In the genomic region with DNA sequence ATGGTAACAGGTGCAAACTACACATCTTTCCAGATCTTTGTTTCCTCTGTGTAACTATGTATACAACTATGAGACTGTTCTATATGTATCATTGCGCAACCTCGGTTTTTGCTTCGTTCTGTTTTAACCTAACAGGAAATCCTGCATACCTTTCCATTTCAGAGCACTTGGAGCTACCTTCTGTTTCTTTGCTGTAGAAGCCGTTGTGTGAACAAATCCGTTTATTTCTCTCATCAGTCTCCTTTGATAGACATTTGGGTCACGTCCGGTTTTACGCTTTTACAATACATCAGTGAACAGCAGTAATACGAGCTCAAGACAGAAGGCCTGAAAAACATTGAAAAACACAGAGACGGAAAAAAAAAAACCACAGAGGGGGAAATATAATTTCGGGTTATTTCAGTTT, we compare ENCODE assay signal across 8 cellular contexts. TPM values are rescaled to one million over a fixed set of nuclear protein-coding genes. Genes with fewer than 3 reads are reported as not detected.
DNase-seq lines count a peak whose midpoint lies in the region; ATAC-seq and TF ChIP-seq lines count a peak whose summit lies in the region.

No MANE protein-coding gene starts in this region.

- no peaks in the 10 kb centered on the region for H3K36me3 ChIP-seq in thyroid gland

- H3K4me1 ChIP-seq in thyroid gland, result peaks cover 16 to 32% of the 10 kb centered on the region in 2 donors

- no peaks in the 10 kb centered on the region for H3K9me3 ChIP-seq in thyroid gland

- H3K27ac ChIP-seq in thyroid gland, result peak overlapping the region; percentile 65 to 87 (median 77)

- peak overlapping the region; percentile 94 for H3K27ac Mint-ChIP-seq in activated naive CD8-positive, alpha-beta T cell treated with anti-CD3 and anti-CD28 coated beads, Interleukin-2, amount 50 U/mL, for 24 hours

- WGBS in thyroid gland, 2 donors, result 8% methylated on average over 11 of the region's 11 CpGs

- peak; percentile 28 for DNase-seq in NCI-H82 (lab: John Stamatoyannopoulos, UW)
- no peak for DNase-seq in NCI-H82 treated with DMSO at 0.1 percent for 48 hours (lab: John Stamatoyannopoulos, UW; ENCODE audit: unreplicated experiment)
- peak; percentile 39 for DNase-seq in LHCN-M2 (ENCODE audit: low read depth)
- no peak for DNase-seq in activated naive CD8-positive, alpha-beta T cell treated with anti-CD3 and anti-CD28 coated beads, Interleukin-2, amount 50 U/mL, for 24 hours
- DNase-seq in left colon, result no peak
- no peak for DNase-seq in thyroid gland
- DNase-seq in Ammon's horn (ENCODE audit: low spot score), result no peak
- DNase-seq in cerebellar nuclear complex (lab: John Stamatoyannopoulos, UW), result no peak

- intact Hi-C loops in left colon (cut with DNase I, micrococcal nuclease), result no loop called here
- intact Hi-C loops in thyroid gland (cut with DNase I), result no loop called here

- no peak for TF ChIP-seq POLR2A in thyroid gland (IDR thresholded peaks at IDR 0.05)

- no peaks in the 10 kb centered on the region for H3K27me3 Mint-ChIP-seq in activated naive CD8-positive, alpha-beta T cell treated with anti-CD3 and anti-CD28 coated beads, Interleukin-2, amount 50 U/mL, for 24 hours

- H3K9me3 Mint-ChIP-seq in activated naive CD8-positive, alpha-beta T cell treated with anti-CD3 and anti-CD28 coated beads, Interleukin-2, amount 50 U/mL, for 24 hours, result no peaks in the 10 kb centered on the region

- ATAC-seq in activated naive CD8-positive, alpha-beta T cell treated with anti-CD3 and anti-CD28 coated beads, Interleukin-2, amount 50 U/mL, for 24 hours, result peak; percentile 2
- peak; percentile 23 for ATAC-seq in left colon

- no peaks in the 10 kb centered on the region for H3K36me3 Mint-ChIP-seq in activated naive CD8-positive, alpha-beta T cell treated with anti-CD3 and anti-CD28 coated beads, Interleukin-2, amount 50 U/mL, for 24 hours (ENCODE audit: low read depth)

- H3K4me3 ChIP-seq in thyroid gland (replicated peaks in 1 of 3), result peak overlapping the region in 2 of 3 donors; percentile 54 to 88

- no peak for TF ChIP-seq CTCF in thyroid gland (IDR thresholded peaks at IDR 0.05)

- no peaks in the 10 kb centered on the region for H3K27me3 ChIP-seq in thyroid gland

- peaks cover 64% of the 10 kb centered on the region for H3K4me1 Mint-ChIP-seq in activated naive CD8-positive, alpha-beta T cell treated with anti-CD3 and anti-CD28 coated beads, Interleukin-2, amount 50 U/mL, for 24 hours

- peak overlapping the region; percentile 97 for H3K4me3 Mint-ChIP-seq in activated naive CD8-positive, alpha-beta T cell treated with anti-CD3 and anti-CD28 coated beads, Interleukin-2, amount 50 U/mL, for 24 hours

RNA-seq across cellular contexts. Expression of a gene that starts 10.5 kb away (rescaled TPM):
- 183 and 197 TPM in 2 replicates for total RNA-seq in LHCN-M2 (2014; rRNA removed)
- 314 TPM for polyA plus RNA-seq in LHCN-M2 (2012)
- 100 to 1,000 TPM; 251 to 302 TPM for total RNA-seq in left colon
- total RNA-seq in thyroid gland, result 100 to 1,000 TPM in 3 of 4 donors, 10 to 100 TPM in 1; 75.6 to 307 (median 236) TPM

RNA-seq across cellular contexts. Expression of a gene that starts 12.9 kb away (rescaled TPM):
- total RNA-seq in LHCN-M2 (2014; rRNA removed) (17.4 and 18.9 TPM in 2 replicates), left colon (10 to 100 TPM; 34.7 to 40.3 TPM), thyroid gland (1 to 10 TPM; 6.4 to 8.1 (median 6.8) TPM)
- 7.3 TPM for polyA plus RNA-seq in LHCN-M2 (2012)

RNA-seq across cellular contexts. Expression of a gene that starts 13.6 kb away (rescaled TPM):
- total RNA-seq in LHCN-M2 (2014; rRNA removed) (98.7 and 101 TPM in 2 replicates), left colon (10 to 100 TPM; 45.7 to 48.6 TPM), thyroid gland (10 to 100 TPM; 59.5 to 76.7 (median 62.5) TPM)
- polyA plus RNA-seq in LHCN-M2 (2012), result 89.8 TPM

Comparison
In these comparisons a context has a peak if more than half of its experiments do, and no peak if none do; other contexts are left out.
1. DNase-seq: peak in NCI-H82 (single experiment) and LHCN-M2 (single experiment); none in NCI-H82 treated with DMSO at 0.1 percent for 48 hours (single experiment), activated naive CD8-positive, alpha-beta T cell treated with anti-CD3 and anti-CD28 coated beads, Interleukin-2, amount 50 U/mL, for 24 hours (single experiment), left colon (0 of 2), thyroid gland (0 of 2), Ammon's horn (single experiment) and cerebellar nuclear complex (0 of 2).